Comparison of ENCODE assay signal across 3 cellular contexts in the genomic region with DNA sequence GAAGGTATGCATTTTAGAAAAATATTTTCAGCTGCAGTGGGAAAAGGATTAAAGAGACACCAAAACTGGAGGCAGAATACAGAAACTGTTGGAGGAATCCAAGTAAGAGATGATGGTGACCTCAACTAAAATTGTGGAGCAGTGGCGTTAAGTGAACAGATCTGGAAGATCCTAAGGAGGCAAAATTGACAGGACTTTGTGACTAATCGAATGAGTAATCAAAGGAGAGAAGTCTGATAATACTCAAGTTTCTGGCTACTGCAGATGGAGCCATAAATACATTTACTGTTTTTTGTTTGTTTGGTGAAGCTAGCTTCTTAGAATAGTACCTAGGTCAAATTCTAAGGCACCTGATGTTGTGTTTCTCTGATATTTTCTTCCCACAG.
TF ChIP-seq lines count a peak whose summit lies in the region.

No MANE protein-coding gene starts in this region.

TF ChIP-seq in SK-N-SH, 30 proteins besides CTCF, POLR2A, EP300 and RAD21:
- TF ChIP-seq TCF12 (IDR thresholded peaks at IDR 0.05) (0 out of 2 replicates have a peak, but pooled peaks have one; percentile 14), MXI1 (IDR thresholded peaks at IDR 0.05; ENCODE audit: low read depth, low read length) (no peak), FOXJ3 (CRISPR knock-in tag; IDR thresholded peaks at IDR 0.05) (no peak), FOXM1 (IDR thresholded peaks at IDR 0.05; ENCODE audit: low read depth) (no peak), SMC3 (IDR thresholded peaks at IDR 0.05; ENCODE audit: low read depth, low read length) (no peak), POLR2AphosphoS5 (IDR thresholded peaks at IDR 0.05; ENCODE audit: low read depth, low read length) (no peak), TEAD4 (IDR thresholded peaks at IDR 0.05; ENCODE audit: borderline replicate concordance, insufficient read depth) (no peak), JUND (IDR thresholded peaks at IDR 0.05) (peak; percentile 32; the same call in 1 of the 2 replicates), EZH2phosphoT487 (IDR thresholded peaks at IDR 0.05; ENCODE audit: borderline replicate concordance, low read depth) (no peak), RXRA (IDR thresholded peaks at IDR 0.05; ENCODE audit: borderline replicate concordance, low read depth) (no peak), NRF1 (IDR thresholded peaks at IDR 0.05; ENCODE audit: low read depth, low read length) (no peak), MEF2A (IDR thresholded peaks at IDR 0.05; ENCODE audit: borderline replicate concordance, low read depth) (no peak)
- TF ChIP-seq, protein P1, sequence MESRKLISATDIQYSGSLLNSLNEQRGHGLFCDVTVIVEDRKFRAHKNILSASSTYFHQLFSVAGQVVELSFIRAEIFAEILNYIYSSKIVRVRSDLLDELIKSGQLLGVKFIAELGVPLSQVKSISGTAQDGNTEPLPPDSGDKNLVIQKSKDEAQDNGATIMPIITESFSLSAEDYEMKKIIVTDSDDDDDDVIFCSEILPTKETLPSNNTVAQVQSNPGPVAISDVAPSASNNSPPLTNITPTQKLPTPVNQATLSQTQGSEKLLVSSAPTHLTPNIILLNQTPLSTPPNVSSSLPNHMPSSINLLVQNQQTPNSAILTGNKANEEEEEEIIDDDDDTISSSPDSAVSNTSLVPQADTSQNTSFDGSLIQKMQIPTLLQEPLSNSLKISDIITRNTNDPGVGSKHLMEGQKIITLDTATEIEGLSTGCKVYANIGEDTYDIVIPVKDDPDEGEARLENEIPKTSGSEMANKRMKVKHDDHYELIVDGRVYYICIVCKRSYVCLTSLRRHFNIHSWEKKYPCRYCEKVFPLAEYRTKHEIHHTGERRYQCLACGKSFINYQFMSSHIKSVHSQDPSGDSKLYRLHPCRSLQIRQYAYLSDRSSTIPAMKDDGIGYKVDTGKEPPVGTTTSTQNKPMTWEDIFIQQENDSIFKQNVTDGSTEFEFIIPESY (IDR thresholded peaks at IDR 0.05; ENCODE audit: borderline replicate concordance, low read depth), result no peak
- TF ChIP-seq, protein P2, sequence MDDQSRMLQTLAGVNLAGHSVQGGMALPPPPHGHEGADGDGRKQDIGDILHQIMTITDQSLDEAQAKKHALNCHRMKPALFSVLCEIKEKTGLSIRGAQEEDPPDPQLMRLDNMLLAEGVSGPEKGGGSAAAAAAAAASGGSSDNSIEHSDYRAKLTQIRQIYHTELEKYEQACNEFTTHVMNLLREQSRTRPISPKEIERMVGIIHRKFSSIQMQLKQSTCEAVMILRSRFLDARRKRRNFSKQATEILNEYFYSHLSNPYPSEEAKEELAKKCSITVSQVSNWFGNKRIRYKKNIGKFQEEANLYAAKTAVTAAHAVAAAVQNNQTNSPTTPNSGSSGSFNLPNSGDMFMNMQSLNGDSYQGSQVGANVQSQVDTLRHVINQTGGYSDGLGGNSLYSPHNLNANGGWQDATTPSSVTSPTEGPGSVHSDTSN (IDR thresholded peaks at IDR 0.05), result no peak

TF ChIP-seq in SK-N-SH treated with all-trans-retinoic acid at 6 μM for 48 hours, 23 proteins besides CTCF, POLR2A, EP300 and RAD21:
- TF ChIP-seq, protein P3, sequence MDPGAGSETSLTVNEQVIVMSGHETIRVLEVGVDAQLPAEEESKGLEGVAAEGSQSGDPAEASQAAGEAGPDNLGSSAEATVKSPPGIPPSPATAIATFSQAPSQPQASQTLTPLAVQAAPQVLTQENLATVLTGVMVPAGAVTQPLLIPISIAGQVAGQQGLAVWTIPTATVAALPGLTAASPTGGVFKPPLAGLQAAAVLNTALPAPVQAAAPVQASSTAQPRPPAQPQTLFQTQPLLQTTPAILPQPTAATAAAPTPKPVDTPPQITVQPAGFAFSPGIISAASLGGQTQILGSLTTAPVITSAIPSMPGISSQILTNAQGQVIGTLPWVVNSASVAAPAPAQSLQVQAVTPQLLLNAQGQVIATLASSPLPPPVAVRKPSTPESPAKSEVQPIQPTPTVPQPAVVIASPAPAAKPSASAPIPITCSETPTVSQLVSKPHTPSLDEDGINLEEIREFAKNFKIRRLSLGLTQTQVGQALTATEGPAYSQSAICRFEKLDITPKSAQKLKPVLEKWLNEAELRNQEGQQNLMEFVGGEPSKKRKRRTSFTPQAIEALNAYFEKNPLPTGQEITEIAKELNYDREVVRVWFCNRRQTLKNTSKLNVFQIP (CRISPR knock-in tag; IDR thresholded peaks at IDR 0.05; ENCODE audit: borderline replicate concordance, low read depth), result no peak
- TF ChIP-seq ESRRG (CRISPR knock-in tag; IDR thresholded peaks at IDR 0.05), result no peak
- no peak for TF ChIP-seq PPARA (CRISPR knock-in tag; IDR thresholded peaks at IDR 0.05; ENCODE audit: borderline replicate concordance)
- no peak for TF ChIP-seq ZNF565 (CRISPR knock-in tag; conservative IDR thresholded peaks at IDR 0.05; ENCODE audit: low read depth)
- TF ChIP-seq TCF4 (CRISPR knock-in tag; IDR thresholded peaks at IDR 0.05; ENCODE audit: borderline replicate concordance), result no peak
- no peak for TF ChIP-seq OSR1 (CRISPR knock-in tag; IDR thresholded peaks at IDR 0.05)
- no peak for TF ChIP-seq GLIS3 (CRISPR knock-in tag; IDR thresholded peaks at IDR 0.05)
- TF ChIP-seq SNAI2 (CRISPR knock-in tag; IDR thresholded peaks at IDR 0.05), result no peak
TF ChIP-seq in SK-N-SH treated with all-trans-retinoic acid at 6 μM for 48 hours: peak in this region for 0.

TF ChIP-seq in IMR-90, 13 proteins besides CTCF, POLR2A, EP300 and RAD21:
- TF ChIP-seq MXI1 (IDR thresholded peaks at IDR 0.05; ENCODE audit: borderline replicate concordance, low read depth, low read length) (no peak), FOS (IDR thresholded peaks at IDR 0.05; ENCODE audit: low read depth, low read length) (no peak), BHLHE40 (IDR thresholded peaks at IDR 0.05; ENCODE audit: low read depth, low read length) (no peak), NFE2L2 (IDR thresholded peaks at IDR 0.05; ENCODE audit: low read depth, low read length) (no peak), RCOR1 (IDR thresholded peaks at IDR 0.05; ENCODE audit: insufficient replicate concordance, low read length) (no peak)
- TF ChIP-seq, protein P4, sequence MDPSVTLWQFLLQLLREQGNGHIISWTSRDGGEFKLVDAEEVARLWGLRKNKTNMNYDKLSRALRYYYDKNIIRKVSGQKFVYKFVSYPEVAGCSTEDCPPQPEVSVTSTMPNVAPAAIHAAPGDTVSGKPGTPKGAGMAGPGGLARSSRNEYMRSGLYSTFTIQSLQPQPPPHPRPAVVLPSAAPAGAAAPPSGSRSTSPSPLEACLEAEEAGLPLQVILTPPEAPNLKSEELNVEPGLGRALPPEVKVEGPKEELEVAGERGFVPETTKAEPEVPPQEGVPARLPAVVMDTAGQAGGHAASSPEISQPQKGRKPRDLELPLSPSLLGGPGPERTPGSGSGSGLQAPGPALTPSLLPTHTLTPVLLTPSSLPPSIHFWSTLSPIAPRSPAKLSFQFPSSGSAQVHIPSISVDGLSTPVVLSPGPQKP (IDR thresholded peaks at IDR 0.05; ENCODE audit: borderline replicate concordance, low read depth, low read length), result no peak
TF ChIP-seq in IMR-90: peak in this region for 0.
